Comparison of ENCODE assay signal across 18 cellular contexts in genomic region chrX:112008724-112009123, GRCh38.
A peak's percentile ranks its signal among the peaks of the same experiment; 100 is the strongest.
DNase-seq lines count a peak whose midpoint lies in the region; ATAC-seq and TF ChIP-seq lines count a peak whose summit lies in the region.
"Had no signal": no experiment of that assay in that cellular context is flagged by ENCODE, and none has a peak within 500 bp of the region (broad histone marks: within the 10 kb centered on the region; RNA-seq: fewer than 3 reads in every experiment).

No MANE protein-coding gene starts in this region.

- H3K27ac Mint-ChIP-seq in activated CD4-positive, alpha-beta T cell treated with anti-CD3 and anti-CD28 coated beads for 36 hours = no peak overlapping the region
- no peak overlapping the region for H3K27ac Mint-ChIP-seq in activated CD4-positive, alpha-beta T cell treated with anti-CD3 and anti-CD28 coated beads, Interleukin-2, amount 10 ng/mL, durations not matched to agents 24 days and 14 days
- no peak overlapping the region for H3K27ac Mint-ChIP-seq in activated T-helper 17 cell treated with anti-CD3 and anti-CD28 coated beads, Interleukin-2, amount 50 U/mL, for 72 hours
- H3K27ac Mint-ChIP-seq in T-cell = no peak overlapping the region
- H3K27ac Mint-ChIP-seq: CD8-positive, alpha-beta T cell; GM23338; HFFc6 had no signal

- no peaks in the 10 kb centered on the region for H3K27me3 ChIP-seq in DND-41 (ENCODE audit: insufficient read depth, low read length, poor library complexity)

- H3K4me2 ChIP-seq in DND-41 (ENCODE audit: insufficient read depth, low read length) = no peak overlapping the region
- H3K4me2 ChIP-seq: BLaER1 treated with 17β-estradiol and CSF1 and Interleukin-3, amounts not matched to agents 10 nM and 100 nM; GM23338 had no signal

- H3K9me3 Mint-ChIP-seq in activated CD4-positive, alpha-beta T cell treated with anti-CD3 and anti-CD28 coated beads for 36 hours (ENCODE audit: low read depth) = no peaks in the 10 kb centered on the region
- no peaks in the 10 kb centered on the region for H3K9me3 Mint-ChIP-seq in activated CD4-positive, alpha-beta T cell treated with anti-CD3 and anti-CD28 coated beads, Interleukin-2, amount 10 ng/mL, durations not matched to agents 24 days and 14 days
- no peaks in the 10 kb centered on the region for H3K9me3 Mint-ChIP-seq in activated T-helper 17 cell treated with anti-CD3 and anti-CD28 coated beads, Interleukin-2, amount 50 U/mL, for 72 hours
- no peaks in the 10 kb centered on the region for H3K9me3 Mint-ChIP-seq in T-cell
- H3K9me3 Mint-ChIP-seq: CD8-positive, alpha-beta T cell; GM23338 had no signal

- H3K27ac ChIP-seq in DND-41 (ENCODE audit: low read length) = no peak overlapping the region
- H3K27ac ChIP-seq: 22Rv1; BLaER1 treated with 17β-estradiol and CSF1 and Interleukin-3, amounts not matched to agents 10 nM and 100 nM had no signal

- H2AFZ ChIP-seq in DND-41 (ENCODE audit: low read depth, low read length) = no peak overlapping the region
- H2AFZ ChIP-seq: GM23338 had no signal

- intact Hi-C loops in activated CD4-positive, alpha-beta T cell treated with anti-CD3 and anti-CD28 coated beads for 36 hours (cut with DNase I, micrococcal nuclease) = no loop called here
- intact Hi-C loops in activated CD4-positive, alpha-beta T cell treated with anti-CD3 and anti-CD28 coated beads, Interleukin-2, amount 10 ng/mL, durations not matched to agents 24 days and 14 days (cut with micrococcal nuclease) = no loop called here

- peak; percentile 19 for ATAC-seq in activated CD4-positive, alpha-beta T cell treated with anti-CD3 and anti-CD28 coated beads for 36 hours
- peak; percentile 69 for ATAC-seq in DND-41 (ENCODE audit: insufficient read depth, low read depth)
- peak; percentile 40 for ATAC-seq in activated T-helper 17 cell treated with anti-CD3 and anti-CD28 coated beads, Interleukin-2, amount 50 U/mL, for 72 hours (replicated peaks)
- no peak for ATAC-seq in GM19023 (IDR thresholded peaks at IDR 0.05; ENCODE audit: unreplicated experiment)
- no peak for ATAC-seq in T-cell (replicated peaks in 1 of 4)
- ATAC-seq: CD8-positive, alpha-beta T cell; GM23338; HCT116 had no signal

- H3K4me3 ChIP-seq in DND-41 (ENCODE audit: low read depth in 1 of 2, low read length in 2 of 2) = no peak overlapping the region
- H3K4me3 ChIP-seq: BLaER1 treated with 17β-estradiol and CSF1 and Interleukin-3, amounts not matched to agents 10 nM and 100 nM; GM23338 had no signal

- H3K27me3 Mint-ChIP-seq in activated CD4-positive, alpha-beta T cell treated with anti-CD3 and anti-CD28 coated beads for 36 hours = no peaks in the 10 kb centered on the region
- no peaks in the 10 kb centered on the region for H3K27me3 Mint-ChIP-seq in activated CD4-positive, alpha-beta T cell treated with anti-CD3 and anti-CD28 coated beads, Interleukin-2, amount 10 ng/mL, durations not matched to agents 24 days and 14 days
- no peaks in the 10 kb centered on the region for H3K27me3 Mint-ChIP-seq in activated T-helper 17 cell treated with anti-CD3 and anti-CD28 coated beads, Interleukin-2, amount 50 U/mL, for 72 hours
- H3K27me3 Mint-ChIP-seq in T-cell = peaks cover 0 to 7% of the 10 kb centered on the region in 2 donors

- CTCF ChIA-PET in activated CD4-positive, alpha-beta T cell treated with anti-CD3 and anti-CD28 coated beads for 36 hours (lab: Charles Lee) = no interaction called here
- CTCF ChIA-PET in T-cell (lab: Charles Lee) = no interaction called here

- H3K36me3 ChIP-seq in DND-41 (ENCODE audit: insufficient read depth, low read length) = no peaks in the 10 kb centered on the region
- H3K36me3 ChIP-seq: BLaER1 treated with 17β-estradiol and CSF1 and Interleukin-3, amounts not matched to agents 10 nM and 100 nM had no signal

- no peaks in the 10 kb centered on the region for H3K9me3 ChIP-seq in DND-41 (ENCODE audit: insufficient read depth, low read length, severe bottlenecking)
- H3K9me3 ChIP-seq: BLaER1 treated with 17β-estradiol and CSF1 and Interleukin-3, amounts not matched to agents 10 nM and 100 nM had no signal

- H3K9ac ChIP-seq in DND-41 (ENCODE audit: low read depth, low read length) = no peak overlapping the region
- H3K9ac ChIP-seq: BLaER1 treated with 17β-estradiol and CSF1 and Interleukin-3, amounts not matched to agents 10 nM and 100 nM had no signal

- no peaks in the 10 kb centered on the region for H3K4me1 ChIP-seq in DND-41 (ENCODE audit: insufficient read depth, low read length)

- H3K4me3 Mint-ChIP-seq in activated CD4-positive, alpha-beta T cell treated with anti-CD3 and anti-CD28 coated beads for 36 hours = no peak overlapping the region
- H3K4me3 Mint-ChIP-seq in activated CD4-positive, alpha-beta T cell treated with anti-CD3 and anti-CD28 coated beads, Interleukin-2, amount 10 ng/mL, durations not matched to agents 24 days and 14 days = no peak overlapping the region
- no peak overlapping the region for H3K4me3 Mint-ChIP-seq in activated T-helper 17 cell treated with anti-CD3 and anti-CD28 coated beads, Interleukin-2, amount 50 U/mL, for 72 hours
- no peak overlapping the region for H3K4me3 Mint-ChIP-seq in T-cell
- H3K4me3 Mint-ChIP-seq: CD8-positive, alpha-beta T cell; GM23338; HFFc6 had no signal

- no peaks in the 10 kb centered on the region for H4K20me1 ChIP-seq in DND-41 (ENCODE audit: insufficient read depth, low read length)
- H4K20me1 ChIP-seq: BLaER1 treated with 17β-estradiol and CSF1 and Interleukin-3, amounts not matched to agents 10 nM and 100 nM had no signal

- DNase-seq in activated CD4-positive, alpha-beta T cell treated with anti-CD3 and anti-CD28 coated beads for 36 hours = peak; percentile 9
- no peak for DNase-seq in activated CD4-positive, alpha-beta T cell treated with anti-CD3 and anti-CD28 coated beads, Interleukin-2, amount 10 ng/mL, durations not matched to agents 24 days and 14 days
- DNase-seq in activated T-cell treated with anti-CD3 and anti-CD28 coated beads, Interleukin-2, amount 50 U/mL, for 48 hours = peak; percentile 21 to 25
- no peak for DNase-seq in activated T-cell treated with anti-CD3 and anti-CD28 coated beads, Interleukin-2, amount 50 U/mL, for 1 hour
- DNase-seq in DND-41 (peak; percentile 8), T-cell (no peak)
- DNase-seq: Calu3; CD8-positive, alpha-beta T cell; DMS 273 treated with DMSO at 0.1 percent for 48 hours; DMS53; HFFc6; IMR-90 had no signal

- no peaks in the 10 kb centered on the region for H3K36me3 Mint-ChIP-seq in activated CD4-positive, alpha-beta T cell treated with anti-CD3 and anti-CD28 coated beads for 36 hours (ENCODE audit: low read depth)
- no peaks in the 10 kb centered on the region for H3K36me3 Mint-ChIP-seq in activated CD4-positive, alpha-beta T cell treated with anti-CD3 and anti-CD28 coated beads, Interleukin-2, amount 10 ng/mL, durations not matched to agents 24 days and 14 days (ENCODE audit: low read depth)
- no peaks in the 10 kb centered on the region for H3K36me3 Mint-ChIP-seq in activated T-helper 17 cell treated with anti-CD3 and anti-CD28 coated beads, Interleukin-2, amount 50 U/mL, for 72 hours (ENCODE audit: low read depth)
- no peaks in the 10 kb centered on the region for H3K36me3 Mint-ChIP-seq in T-cell
- H3K36me3 Mint-ChIP-seq: CD8-positive, alpha-beta T cell had no signal

- H3K4me1 Mint-ChIP-seq in activated CD4-positive, alpha-beta T cell treated with anti-CD3 and anti-CD28 coated beads for 36 hours = no peaks in the 10 kb centered on the region
- no peaks in the 10 kb centered on the region for H3K4me1 Mint-ChIP-seq in activated CD4-positive, alpha-beta T cell treated with anti-CD3 and anti-CD28 coated beads, Interleukin-2, amount 10 ng/mL, durations not matched to agents 24 days and 14 days
- H3K4me1 Mint-ChIP-seq in activated T-helper 17 cell treated with anti-CD3 and anti-CD28 coated beads, Interleukin-2, amount 50 U/mL, for 72 hours = no peaks in the 10 kb centered on the region
- H3K4me1 Mint-ChIP-seq in T-cell = no peaks in the 10 kb centered on the region

- no peak for TF ChIP-seq CTCF in DND-41 (IDR thresholded peaks at IDR 0.05; ENCODE audit: borderline replicate concordance, extremely low read depth, low read length, poor library complexity, severe bottlenecking)

- POLR2A ChIA-PET in activated CD4-positive, alpha-beta T cell treated with anti-CD3 and anti-CD28 coated beads for 36 hours (lab: Charles Lee) = no interaction called here
- POLR2A ChIA-PET in T-cell (lab: Charles Lee) = no interaction called here

- H3K79me2 ChIP-seq in DND-41 (ENCODE audit: insufficient read depth, low read length) = no peaks in the 10 kb centered on the region

Comparison
In these comparisons a context has a peak if more than half of its experiments do, and no peak if none do; other contexts are left out.
1. DNase-seq: peak in activated CD4-positive, alpha-beta T cell treated with anti-CD3 and anti-CD28 coated beads for 36 hours (single experiment), activated T-cell treated with anti-CD3 and anti-CD28 coated beads, Interleukin-2, amount 50 U/mL, for 48 hours (2 of 2) and DND-41 (single experiment); none in activated CD4-positive, alpha-beta T cell treated with anti-CD3 and anti-CD28 coated beads, Interleukin-2, amount 10 ng/mL, durations not matched to agents 24 days and 14 days (single experiment), activated T-cell treated with anti-CD3 and anti-CD28 coated beads, Interleukin-2, amount 50 U/mL, for 1 hour (single experiment) and T-cell (0 of 34).
2. ATAC-seq: peak in activated CD4-positive, alpha-beta T cell treated with anti-CD3 and anti-CD28 coated beads for 36 hours (single experiment), DND-41 (single experiment) and activated T-helper 17 cell treated with anti-CD3 and anti-CD28 coated beads, Interleukin-2, amount 50 U/mL, for 72 hours (single experiment); none in GM19023 (single experiment) and T-cell (0 of 4).